ENCODE assay signal across 26 cellular contexts in the genomic region with DNA sequence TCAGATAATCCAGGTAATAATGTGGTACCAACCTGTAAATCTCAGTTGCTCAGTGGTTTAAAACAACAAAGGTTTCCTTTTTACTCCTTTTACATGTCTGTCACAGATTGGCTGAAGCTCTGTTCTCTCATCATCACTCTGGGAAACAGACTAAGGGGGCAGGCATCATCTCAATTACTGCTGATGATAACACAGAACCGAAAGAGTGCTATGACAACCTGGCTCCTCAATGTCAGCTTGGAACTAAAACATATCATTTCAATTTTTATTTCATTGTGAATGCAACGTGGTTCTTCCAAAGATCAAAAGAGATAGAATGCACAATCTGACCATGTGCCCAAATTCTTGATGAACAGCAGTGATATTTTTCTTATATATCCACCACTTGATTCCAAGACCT.
"Had no signal": no experiment of that assay in that cellular context is flagged by ENCODE, and none has a peak within 500 bp of the region (broad histone marks: within the 10 kb centered on the region; RNA-seq: fewer than 3 reads in every experiment).

No MANE protein-coding gene starts in this region.

- DNase-seq: stimulated activated CD4-positive, alpha-beta T cell treated with anti-CD3 and anti-CD28 coated beads, Interleukin-2, amount 100 ng/mL, for 48 hours; stimulated activated CD4-positive, alpha-beta T cell treated with anti-CD3 and anti-CD28 coated beads, Interleukin-4, amount 100 ng/mL, for 1 hour; stimulated activated CD4-positive, alpha-beta T cell treated with anti-CD3 and anti-CD28 coated beads, Interleukin-4, amount 100 ng/mL, for 24 hours; stimulated activated CD4-positive, alpha-beta T cell treated with anti-CD3 and anti-CD28 coated beads, Interleukin-4, amount 100 ng/mL, for 4 hours; stimulated activated CD8-positive, alpha-beta memory T cell treated with anti-CD3 and anti-CD28 coated beads, Interleukin-4, amount 100 ng/mL, for 48 hours; stimulated activated naive B cell treated with anti-CD40 and anti-IgM and Interleukin-4, amounts not matched to agents 10 μg/mL and 1 μg/mL and 100 μg/mL, for 72 hours; stimulated activated naive CD4-positive, alpha-beta T cell; stimulated activated naive CD4-positive, alpha-beta T cell treated with Interleukin-2 at 50 U/mL for 16 hours; stimulated activated naive CD8-positive, alpha-beta T cell treated with anti-CD3 and anti-CD28 coated beads, Interleukin-15, amount 100 ng/mL, for 72 hours; stimulated activated naive CD8-positive, alpha-beta T cell treated with anti-CD3 and anti-CD28 coated beads, Interleukin-15, Interleukin-2, amounts not matched to agents 100 U/mL and 50 U/mL, for 24 hours; stomach; substantia nigra; testis; thyroid gland; tibial artery; transverse colon; trophoblast cell; upper lobe of left lung; upper lobe of right lung; uterus had no signal

- H3K27ac ChIP-seq: stomach, suprapubic skin, testis, thoracic aorta, thyroid gland, tibial artery, tibial nerve, transverse colon, upper lobe of left lung, upper lobe of right lung, uterus, vagina had no signal

- H3K4me1 ChIP-seq: stomach, suprapubic skin, testis, thyroid gland, tibial artery, tibial nerve, transverse colon, upper lobe of left lung, upper lobe of right lung, uterus, vagina had no signal

- H3K9me3 ChIP-seq: stomach, suprapubic skin, testis, thoracic aorta, thyroid gland, tibial artery, tibial nerve, transverse colon, upper lobe of left lung, upper lobe of right lung, uterus, vagina had no signal

- ATAC-seq: stimulated activated effector memory CD8-positive, alpha-beta T cell treated with anti-CD3 and anti-CD28 coated beads, Interleukin-12 subunit alpha, Interleukin-12 subunit beta, amount 100 ng/mL, for 72 hours; stimulated activated memory B cell treated with anti-CD40 and anti-IgM and Interleukin-4, amounts not matched to agents 10 μg/mL and 1 μg/mL and 100 μg/mL, for 72 hours; stimulated activated naive B cell treated with anti-CD40 and anti-IgM and Interleukin-4, amounts not matched to agents 10 μg/mL and 1 μg/mL and 100 μg/mL, for 72 hours; stimulated activated naive CD8-positive, alpha-beta T cell treated with anti-CD3 and anti-CD28 coated beads, Interleukin-15, amount 100 ng/mL, for 72 hours; stimulated activated naive CD8-positive, alpha-beta T cell treated with anti-CD3 and anti-CD28 coated beads, Interleukin-15, Interleukin-2, amounts not matched to agents 100 U/mL and 50 U/mL, for 24 hours; upper lobe of right lung had no signal

- H3K27me3 ChIP-seq: stomach, suprapubic skin, testis, thyroid gland, tibial artery, tibial nerve, transverse colon, upper lobe of left lung, upper lobe of right lung, uterus, vagina had no signal

- H3K36me3 ChIP-seq: stomach, suprapubic skin, thoracic aorta, thyroid gland, tibial artery, tibial nerve, transverse colon, upper lobe of left lung, upper lobe of right lung, uterus, vagina had no signal

- H3K4me3 ChIP-seq: stomach, suprapubic skin, testis, thoracic aorta, thyroid gland, tibial artery, tibial nerve, transverse colon, upper lobe of left lung, upper lobe of right lung, uterus, vagina had no signal
